Comparison of ENCODE assay signal across 9 cellular contexts in genomic region chrX:119654112-119654531, GRCh38. TPM values are rescaled to one million over a fixed set of nuclear protein-coding genes. Genes with fewer than 3 reads are reported as not detected.
DNase-seq lines count a peak whose midpoint lies in the region; ATAC-seq and TF ChIP-seq lines count a peak whose summit lies in the region.
"Had no signal": no experiment of that assay in that cellular context is flagged by ENCODE, and none has a peak within 500 bp of the region (broad histone marks: within the 10 kb centered on the region; RNA-seq: fewer than 3 reads in every experiment).

No MANE protein-coding gene starts in this region.

- DNase-seq in RWPE2 (ENCODE audit: low spot score) (no peak), hepatocyte (ENCODE audit: low spot score) (peak; percentile 62), smooth muscle cell of the brain vasculature (ENCODE audit: low read depth, low spot score) (peak; percentile 36), GDM1 (lab: John Stamatoyannopoulos, UW) (no peak), GOT3 (lab: John Stamatoyannopoulos, UW) (no peak), PC-3 (no peak)

- H3K4me2 ChIP-seq in hepatocyte (peak overlapping the region; percentile 57), PC-3 (ENCODE audit: low read length) (no peak overlapping the region)

- peaks cover 14% of the 10 kb centered on the region for H3K4me1 ChIP-seq in RWPE2 (ENCODE audit: insufficient read depth, poor library complexity, severe bottlenecking)
- peaks cover 7% of the 10 kb centered on the region for H3K4me1 ChIP-seq in hepatocyte (ENCODE audit: insufficient read depth)
- peaks cover 17% of the 10 kb centered on the region for H3K4me1 ChIP-seq in PC-3 (ENCODE audit: insufficient read depth, low read length)

- H2AFZ ChIP-seq in hepatocyte (no peak overlapping the region), PC-3 (ENCODE audit: low read length) (no peak overlapping the region)

- TF ChIP-seq CTCF in RWPE2 (IDR thresholded peaks at IDR 0.05; ENCODE audit: poor library complexity, severe bottlenecking) (no peak), hepatocyte (IDR thresholded peaks at IDR 0.05; ENCODE audit: poor library complexity) (peak; percentile 26), PC-3 (conservative IDR thresholded peaks at IDR 0.05; ENCODE audit: low read depth, low read length) (no peak)

- H3K4me3 ChIP-seq in RWPE2 (ENCODE audit: severe bottlenecking) (no peak overlapping the region), hepatocyte (no peak overlapping the region), PC-3 (ENCODE audit: low read length) (no peak overlapping the region)

- H3K27ac ChIP-seq in RWPE2 (ENCODE audit: poor library complexity, severe bottlenecking) (peak overlapping the region; percentile 42), angular gyrus (ENCODE audit: low read depth, low read length) (peak overlapping the region; percentile 30), hepatocyte (peak overlapping the region; percentile 75), PC-3 (ENCODE audit: low read length) (no peak overlapping the region)
- H3K27ac ChIP-seq: VCaP had no signal

- H3K9me2 ChIP-seq in hepatocyte (replicated peaks; ENCODE audit: insufficient read depth) (no peaks in the 10 kb centered on the region), PC-3 (replicated peaks; ENCODE audit: low read length) (no peaks in the 10 kb centered on the region)

- H3F3A ChIP-seq in PC-3 (ENCODE audit: low read length, unreplicated experiment) = peaks cover 3% of the 10 kb centered on the region

- H3K9me3 ChIP-seq in RWPE2 (ENCODE audit: severe bottlenecking) = no peaks in the 10 kb centered on the region
- H3K9me3 ChIP-seq in hepatocyte (ENCODE audit: low read depth) = no peaks in the 10 kb centered on the region
- H3K9me3 ChIP-seq in PC-3 (ENCODE audit: low read length) = no peaks in the 10 kb centered on the region

- no peaks in the 10 kb centered on the region for H3K27me3 ChIP-seq in RWPE2 (ENCODE audit: insufficient read depth, poor library complexity, severe bottlenecking)
- H3K27me3 ChIP-seq in hepatocyte = no peaks in the 10 kb centered on the region
- no peaks in the 10 kb centered on the region for H3K27me3 ChIP-seq in PC-3 (ENCODE audit: low read length)

- CTCF ChIA-PET in PC-3 (lab: Charles Lee) = no interaction called here

- no peaks in the 10 kb centered on the region for H3K79me2 ChIP-seq in hepatocyte
- H3K79me2 ChIP-seq in PC-3 (ENCODE audit: low read length) = no peaks in the 10 kb centered on the region

- ATAC-seq in RWPE2 (ENCODE audit: low read depth) (no peak), PC-3 (no peak), HG02678 (IDR thresholded peaks at IDR 0.05; ENCODE audit: unreplicated experiment) (no peak)

- POLR2A ChIA-PET in PC-3 (lab: Charles Lee; ENCODE audit: unreplicated experiment) = no interaction called here

- no peaks in the 10 kb centered on the region for H4K20me1 ChIP-seq in hepatocyte (ENCODE audit: insufficient read depth, poor library complexity, severe bottlenecking)
- no peaks in the 10 kb centered on the region for H4K20me1 ChIP-seq in PC-3 (ENCODE audit: low read length)

- H3K36me3 ChIP-seq in RWPE2 (ENCODE audit: low read depth) = no peaks in the 10 kb centered on the region
- H3K36me3 ChIP-seq in hepatocyte (replicated peaks; ENCODE audit: insufficient read depth, low read depth) = no peaks in the 10 kb centered on the region
- no peaks in the 10 kb centered on the region for H3K36me3 ChIP-seq in PC-3 (ENCODE audit: low read depth, low read length)

- BruUV-seq in PC-3 (replicated peaks; lab: Mats Ljungman, UMichigan) = no TSS peak

- H3K9ac ChIP-seq in PC-3 (ENCODE audit: low read length) = no peak overlapping the region

- 62% methylated on average over 8 of the region's 8 CpGs for WGBS in hepatocyte (ENCODE audit: low lambda C conversion rate, missing lambda C conversion rate)

- intact Hi-C loops in PC-3 (cut with micrococcal nuclease) = no loop called here

RNA-seq across cellular contexts. Expression of gene SEPTIN6, which starts 38.8 kb away (rescaled TPM):
- total RNA-seq in hepatocyte (24.7 and 31.4 TPM in 2 replicates), PC-3 (2014; rRNA removed) (28.9 and 39.1 TPM in 2 replicates)
- polyA plus RNA-seq in hepatocyte = 21.3 and 25.3 TPM in 2 replicates

RNA-seq across cellular contexts. Expression of gene NKRF, which starts 47.9 kb away (rescaled TPM):
- 5.8 and 9.0 TPM in 2 replicates for total RNA-seq in hepatocyte
- 2.4 and 3.0 TPM in 2 replicates for polyA plus RNA-seq in hepatocyte
- total RNA-seq in PC-3 (2014; rRNA removed) = 9.1 and 11.4 TPM in 2 replicates

Comparison
In these comparisons a context has a peak if more than half of its experiments do, and no peak if none do; other contexts are left out.
1. DNase-seq: peak in hepatocyte (single experiment) and smooth muscle cell of the brain vasculature (single experiment); none in RWPE2 (single experiment), GDM1 (single experiment), GOT3 (single experiment) and PC-3 (single experiment).